In the genomic region with DNA sequence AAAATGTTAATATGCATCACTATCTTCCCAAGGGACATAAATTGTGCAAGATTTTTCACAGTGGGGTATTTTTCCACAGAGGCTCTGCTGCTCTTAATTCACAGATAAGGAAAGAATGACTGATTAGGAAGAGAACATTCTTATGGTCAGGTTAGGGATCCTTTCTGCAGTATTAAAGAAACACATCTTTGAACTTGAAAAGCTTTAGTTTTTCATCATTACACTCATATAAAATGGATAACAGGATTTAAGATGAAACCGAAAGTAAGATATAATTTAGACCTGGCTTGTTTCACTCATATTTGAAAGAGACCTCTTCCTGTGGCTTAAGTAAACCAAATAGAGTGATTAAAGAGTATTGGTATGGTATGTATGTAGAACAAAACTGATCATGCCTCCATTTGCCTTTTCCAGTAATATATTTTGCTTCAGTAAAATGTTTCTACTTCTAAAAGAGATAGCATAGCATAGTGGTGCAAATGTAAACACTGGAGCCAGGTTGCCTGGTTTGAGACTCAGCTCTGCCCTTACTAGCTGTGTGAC, we compare ENCODE assay signal across 20 cellular contexts.
DNase-seq lines count a peak whose midpoint lies in the region; ATAC-seq, FAIRE-seq and TF ChIP-seq lines count a peak whose summit lies in the region.
"Had no signal": no experiment of that assay in that cellular context is flagged by ENCODE, and none has a peak within 500 bp of the region (broad histone marks: within the 10 kb centered on the region; RNA-seq: fewer than 3 reads in every experiment).

No MANE protein-coding gene starts in this region.

- H4K20me1 ChIP-seq in KMS-11 (ENCODE audit: insufficient read depth) = no peaks in the 10 kb centered on the region

- H3K4me1 Mint-ChIP-seq in effector memory CD8-positive, alpha-beta T cell (ENCODE audit: low read depth in 2 of 2) = no peaks in the 10 kb centered on the region
- H3K4me1 Mint-ChIP-seq: naive B cell had no signal

- H3K36me3 ChIP-seq in BJ (ENCODE audit: control insufficient read depth, insufficient read depth, low read length) = no peaks in the 10 kb centered on the region; the same call in 1 of the 2 replicates
- H3K36me3 ChIP-seq in KMS-11 (ENCODE audit: insufficient read depth) = no peaks in the 10 kb centered on the region
- H3K36me3 ChIP-seq: left lung, SJCRH30, transverse colon had no signal

- no peak overlapping the region for H3K4me3 Mint-ChIP-seq in effector memory CD8-positive, alpha-beta T cell
- H3K4me3 Mint-ChIP-seq: naive B cell had no signal

- H3K4me3 ChIP-seq in BJ (ENCODE audit: low read depth, low read length) (peak overlapping the region; percentile 16), KMS-11 (IDR thresholded peaks at IDR 0.05; ENCODE audit: insufficient read depth, low read depth, low read length) (no peak overlapping the region), astrocyte of the cerebellum (ENCODE audit: low read depth, low read length) (no peak overlapping the region)
- H3K4me3 ChIP-seq: left lung, SJCRH30, transverse colon had no signal

- CTCF ChIA-PET in BJ (lab: Yijun Ruan, JAX) = no interaction called here

- TF ChIP-seq CTCF in BJ (IDR thresholded peaks at IDR 0.05; ENCODE audit: insufficient read depth, low read depth, low read length) = no peak
- no peak for TF ChIP-seq CTCF in KMS-11 (conservative IDR thresholded peaks at IDR 0.05; ENCODE audit: low read depth, low read length)
- TF ChIP-seq CTCF in astrocyte of the cerebellum (IDR thresholded peaks at IDR 0.05; ENCODE audit: low read depth, low read length, missing control alignments) = no peak

- peaks cover 9 to 19% of the 10 kb centered on the region in 2 donors for H3K9me3 Mint-ChIP-seq in effector memory CD8-positive, alpha-beta T cell

- H3K36me3 Mint-ChIP-seq in effector memory CD8-positive, alpha-beta T cell (ENCODE audit: insufficient read depth) = no peaks in the 10 kb centered on the region
- H3K36me3 Mint-ChIP-seq: naive B cell had no signal

- no peak overlapping the region for H3K9ac ChIP-seq in KMS-11

- DNase-seq in BJ (ENCODE audit: low read depth) (no peak), astrocyte of the cerebellum (ENCODE audit: low read depth) (peak; percentile 19), kidney tubule cell (ENCODE audit: low spot score) (peak; percentile 40), urothelium cell line (ENCODE audit: low spot score) (no peak)
- no peak for DNase-seq in activated CD4-positive, alpha-beta T cell treated with anti-CD3 and anti-CD28 coated beads for 1 hour
- no peak for DNase-seq in activated effector memory CD4-positive, alpha-beta T cell treated with Interleukin-2 at 50 U/mL for 16 hours
- DNase-seq in effector memory CD8-positive, alpha-beta T cell = no peak
- DNase-seq: activated CD8-positive, alpha-beta memory T cell treated with anti-CD3 and anti-CD28 coated beads for 24 hours; activated gamma-delta T cell; hippocampal formation; KBM-7; left lung; naive B cell; NCI-H187 treated with DMSO at 0.1 percent for 48 hours; SJCRH30; stimulated activated CD4-positive, alpha-beta T cell treated with anti-CD3 and anti-CD28 coated beads, Interleukin-4, amount 100 ng/mL, for 1 hour; transverse colon had no signal

- H2AFZ ChIP-seq in KMS-11 (ENCODE audit: low read depth) = peak overlapping the region; percentile 30; the same call in 1 of the 2 replicates

- peak overlapping the region; percentile 51 for H3K4me2 ChIP-seq in KMS-11

- in situ Hi-C loops in astrocyte of the cerebellum (cut with HindIII; ENCODE audit: low sequenced_read_pairs) = no loop called here

- H3K27me3 ChIP-seq in BJ (ENCODE audit: control insufficient read depth, insufficient read depth, low read length) (no peaks in the 10 kb centered on the region), KMS-11 (ENCODE audit: insufficient read depth, low read depth) (no peaks in the 10 kb centered on the region)
- H3K27me3 ChIP-seq: left lung, SJCRH30, transverse colon had no signal

- H3K27ac ChIP-seq in KMS-11 = no peak overlapping the region
- H3K27ac ChIP-seq: C4-2B, left lung, SJCRH30, transverse colon had no signal

- FAIRE-seq in urothelium cell line (lab: Jason Lieb, UNC) = no peak
- FAIRE-seq: G401.6 had no signal

- ATAC-seq in effector memory CD8-positive, alpha-beta T cell (replicated peaks) = no peak
- ATAC-seq: left lung had no signal

- peaks cover 8% of the 10 kb centered on the region for H3K4me1 ChIP-seq in KMS-11 (ENCODE audit: low read depth, poor library complexity, severe bottlenecking)
- H3K4me1 ChIP-seq: left lung, SJCRH30, transverse colon had no signal

- H3K79me2 ChIP-seq in KMS-11 (ENCODE audit: insufficient read depth, low read depth) = no peaks in the 10 kb centered on the region

- H3K27me3 Mint-ChIP-seq in effector memory CD8-positive, alpha-beta T cell = no peaks in the 10 kb centered on the region
- H3K27me3 Mint-ChIP-seq: naive B cell had no signal

- H3K27ac Mint-ChIP-seq in effector memory CD8-positive, alpha-beta T cell = no peak overlapping the region
- H3K27ac Mint-ChIP-seq: naive B cell had no signal

- POLR2A ChIA-PET in BJ (lab: Charles Lee) = no interaction called here

Comparison
In these comparisons a context has a peak if more than half of its experiments do, and no peak if none do; other contexts are left out.
1. DNase-seq: peak in astrocyte of the cerebellum (single experiment) and kidney tubule cell (single experiment); none in BJ (single experiment), activated CD4-positive, alpha-beta T cell treated with anti-CD3 and anti-CD28 coated beads for 1 hour (single experiment), activated effector memory CD4-positive, alpha-beta T cell treated with Interleukin-2 at 50 U/mL for 16 hours (single experiment), effector memory CD8-positive, alpha-beta T cell (0 of 3) and urothelium cell line (single experiment).